22 cellular contexts compared by ENCODE assay signal in the genomic region with DNA sequence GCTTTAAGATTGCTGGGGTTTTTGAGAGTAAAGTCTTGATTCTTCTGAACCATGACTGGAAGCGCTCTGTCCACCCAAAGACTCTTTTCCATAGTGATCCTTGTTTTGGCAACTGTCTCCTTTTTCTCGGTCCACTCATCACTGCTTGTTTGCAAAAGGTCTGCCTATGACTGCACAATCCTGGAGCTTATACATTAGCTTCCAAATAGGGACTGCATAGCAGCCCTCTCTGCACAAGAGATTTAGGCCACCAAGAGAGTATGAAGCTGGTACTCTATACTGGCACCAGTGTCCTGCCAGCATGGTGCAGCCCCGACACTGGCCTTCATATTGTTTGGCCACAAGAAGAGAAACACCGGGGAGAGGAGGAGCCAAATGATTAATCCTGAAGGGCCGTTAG.
DNase-seq lines count a peak whose midpoint lies in the region; ATAC-seq and TF ChIP-seq lines count a peak whose summit lies in the region.
"Had no signal": no experiment of that assay in that cellular context is flagged by ENCODE, and none has a peak within 500 bp of the region (broad histone marks: within the 10 kb centered on the region; RNA-seq: fewer than 3 reads in every experiment).

No MANE protein-coding gene starts in this region.

- H3K9ac ChIP-seq in stomach smooth muscle (ENCODE audit: low read length in 2 of 2): peak overlapping the region; percentile 62 to 92

- peaks cover 18% of the 10 kb centered on the region for H3K4me1 ChIP-seq in stomach smooth muscle (ENCODE audit: control insufficient read depth, insufficient read depth, low read length)
- H3K4me1 ChIP-seq: testis had no signal

- intact Hi-C loops in left cardiac atrium (cut with DNase I): no loop called here

- no peaks in the 10 kb centered on the region for H3K4me1 Mint-ChIP-seq in activated T-cell treated with anti-CD3 and anti-CD28 coated beads, Interleukin-2, amount 50 U/mL, for 72 hours (ENCODE audit: low read depth)
- peaks cover 25% of the 10 kb centered on the region for H3K4me1 Mint-ChIP-seq in type B pancreatic cell (ENCODE audit: unreplicated experiment)

- H3K27me3 ChIP-seq in stomach smooth muscle (ENCODE audit: control insufficient read depth in 1 of 2, insufficient read depth in 2 of 2, low read length in 2 of 2): no peaks in the 10 kb centered on the region
- H3K27me3 ChIP-seq: brain microvascular endothelial cell, testis had no signal

- H3K27ac ChIP-seq in angular gyrus (ENCODE audit: low read depth, low read length) (peak overlapping the region; percentile 6), stomach smooth muscle (ENCODE audit: low read length) (peak overlapping the region; percentile 71)
- H3K27ac ChIP-seq: brain microvascular endothelial cell, testis, WERI-Rb-1 had no signal

- peak; percentile 35 for DNase-seq in NCI-H2227 (lab: John Stamatoyannopoulos, UW; ENCODE audit: unreplicated experiment)
- DNase-seq in left cardiac atrium: no peak
- DNase-seq in erythroblast (lab: John Stamatoyannopoulos, UW): no peak
- no peak for DNase-seq in activated T-cell treated with anti-CD3 and anti-CD28 coated beads, Interleukin-2, amount 50 U/mL, for 72 hours
- DNase-seq in type B pancreatic cell (ENCODE audit: extremely low spot score, unreplicated experiment): no peak
- DNase-seq: activated CD4-positive, alpha-beta T cell treated with anti-CD3 and anti-CD28 coated beads, Interleukin-2, amount 50 U/mL, for 48 hours; activated T-cell treated with anti-CD3 and anti-CD28 coated beads for 4 hours; brain microvascular endothelial cell; foreskin melanocyte; NCI-H1694; NCI-H446 treated with DMSO at 0.1 percent for 48 hours; SHP77; T-helper 1 cell; testis had no signal

- TF ChIP-seq CTCF in type B pancreatic cell (conservative IDR thresholded peaks at IDR 0.05): no peak

- peak; percentile 42 to 44 for ATAC-seq in left cardiac atrium
- no peak for ATAC-seq in activated T-cell treated with anti-CD3 and anti-CD28 coated beads, Interleukin-2, amount 50 U/mL, for 72 hours (replicated peaks in 1 of 2)
- ATAC-seq: activated naive CD4-positive, alpha-beta T cell treated with anti-CD3 and anti-CD28 coated beads, Interleukin-2, amount 50 U/mL, for 72 hours; HCT116; HepG2; left lobe of liver had no signal

- H3K36me3 ChIP-seq in stomach smooth muscle (ENCODE audit: control insufficient read depth in 2 of 2, insufficient read depth in 2 of 2, low read length in 2 of 2): no peaks in the 10 kb centered on the region
- H3K36me3 ChIP-seq: brain microvascular endothelial cell, WERI-Rb-1 had no signal

- H3K4me3 Mint-ChIP-seq in activated T-cell treated with anti-CD3 and anti-CD28 coated beads, Interleukin-2, amount 50 U/mL, for 72 hours: no peak overlapping the region
- no peak overlapping the region for H3K4me3 Mint-ChIP-seq in type B pancreatic cell
- H3K4me3 Mint-ChIP-seq: dendritic cell treated with granulocyte-macrophage colony-stimulating factor and Interleukin-4, amounts not matched to agents 40 ng/mL and 50 ng/mL, for 4 days had no signal

- no peak overlapping the region for H3K27ac Mint-ChIP-seq in activated T-cell treated with anti-CD3 and anti-CD28 coated beads, Interleukin-2, amount 50 U/mL, for 72 hours
- H3K27ac Mint-ChIP-seq in type B pancreatic cell: no peak overlapping the region
- H3K27ac Mint-ChIP-seq: dendritic cell treated with granulocyte-macrophage colony-stimulating factor and Interleukin-4, amounts not matched to agents 40 ng/mL and 50 ng/mL, for 4 days had no signal

- no peaks in the 10 kb centered on the region for H3K9me3 ChIP-seq in stomach smooth muscle (ENCODE audit: control insufficient read depth in 2 of 2, low read length in 2 of 2)
- H3K9me3 ChIP-seq: testis had no signal

- no peak for TF ChIP-seq POLR2A in erythroblast (IDR thresholded peaks at IDR 0.05; ENCODE audit: low read length)

- peak overlapping the region; percentile 64 to 73 for H3K4me3 ChIP-seq in stomach smooth muscle (ENCODE audit: low read length in 2 of 2)
- H3K4me3 ChIP-seq: testis had no signal

- H3K9me3 Mint-ChIP-seq in activated T-cell treated with anti-CD3 and anti-CD28 coated beads, Interleukin-2, amount 50 U/mL, for 72 hours: peaks cover 0 to 2% of the 10 kb centered on the region in 2 donors
- H3K9me3 Mint-ChIP-seq in type B pancreatic cell: no peaks in the 10 kb centered on the region
- H3K9me3 Mint-ChIP-seq: activated naive CD4-positive, alpha-beta T cell treated with anti-CD3 and anti-CD28 coated beads, Interleukin-2, amount 50 U/mL, for 72 hours; dendritic cell treated with granulocyte-macrophage colony-stimulating factor and Interleukin-4, amounts not matched to agents 40 ng/mL and 50 ng/mL, for 4 days had no signal

- H3K36me3 Mint-ChIP-seq in activated T-cell treated with anti-CD3 and anti-CD28 coated beads, Interleukin-2, amount 50 U/mL, for 72 hours (ENCODE audit: insufficient read depth in 2 of 2): no peaks in the 10 kb centered on the region
- no peaks in the 10 kb centered on the region for H3K36me3 Mint-ChIP-seq in type B pancreatic cell
- H3K36me3 Mint-ChIP-seq: activated naive CD4-positive, alpha-beta T cell treated with anti-CD3 and anti-CD28 coated beads, Interleukin-2, amount 50 U/mL, for 72 hours had no signal

- H3K27me3 Mint-ChIP-seq in activated T-cell treated with anti-CD3 and anti-CD28 coated beads, Interleukin-2, amount 50 U/mL, for 72 hours (ENCODE audit: low read depth): no peaks in the 10 kb centered on the region
- no peaks in the 10 kb centered on the region for H3K27me3 Mint-ChIP-seq in type B pancreatic cell
- H3K27me3 Mint-ChIP-seq: dendritic cell treated with granulocyte-macrophage colony-stimulating factor and Interleukin-4, amounts not matched to agents 40 ng/mL and 50 ng/mL, for 4 days had no signal

Comparison
In these comparisons a context has a peak if more than half of its experiments do, and no peak if none do; other contexts are left out.
1. ATAC-seq: peak in left cardiac atrium (2 of 2); none in activated T-cell treated with anti-CD3 and anti-CD28 coated beads, Interleukin-2, amount 50 U/mL, for 72 hours (0 of 2).